2 cellular contexts compared by ENCODE assay signal in genomic region chr18:9619990-9620389, GRCh38.
TF ChIP-seq lines count a peak whose summit lies in the region.

No MANE protein-coding gene starts in this region.

TF ChIP-seq in SK-N-SH, 30 proteins besides CTCF, POLR2A, EP300 and RAD21:
- no peak for TF ChIP-seq REST (IDR thresholded peaks at IDR 0.05; ENCODE audit: low read depth, low read length)

TF ChIP-seq in SK-N-SH treated with all-trans-retinoic acid at 6 μM for 48 hours, 23 proteins besides CTCF, POLR2A, EP300 and RAD21:
- TF ChIP-seq OSR1 (CRISPR knock-in tag; IDR thresholded peaks at IDR 0.05), result no peak
- no peak for TF ChIP-seq ZNF565 (CRISPR knock-in tag; conservative IDR thresholded peaks at IDR 0.05; ENCODE audit: low read depth)
- TF ChIP-seq ISL1 (CRISPR knock-in tag; IDR thresholded peaks at IDR 0.05), result no peak
- TF ChIP-seq ZFP3 (CRISPR knock-in tag; IDR thresholded peaks at IDR 0.05), result no peak
- no peak for TF ChIP-seq BACH2 (CRISPR knock-in tag; IDR thresholded peaks at IDR 0.05; ENCODE audit: borderline replicate concordance)
- TF ChIP-seq TSHZ2 (CRISPR knock-in tag; IDR thresholded peaks at IDR 0.05), result no peak
- no peak for TF ChIP-seq ESRRG (CRISPR knock-in tag; IDR thresholded peaks at IDR 0.05)
- no peak for TF ChIP-seq ZNF8 (CRISPR knock-in tag; IDR thresholded peaks at IDR 0.05)
- no peak for TF ChIP-seq ARNTL (CRISPR knock-in tag; IDR thresholded peaks at IDR 0.05; ENCODE audit: borderline replicate concordance, low read depth)
- no peak for TF ChIP-seq TOX (CRISPR knock-in tag; IDR thresholded peaks at IDR 0.05; ENCODE audit: borderline replicate concordance)
- TF ChIP-seq TCF4 (CRISPR knock-in tag; IDR thresholded peaks at IDR 0.05; ENCODE audit: borderline replicate concordance), result no peak
